Comparison of ENCODE assay signal across 14 cellular contexts in the genomic region with DNA sequence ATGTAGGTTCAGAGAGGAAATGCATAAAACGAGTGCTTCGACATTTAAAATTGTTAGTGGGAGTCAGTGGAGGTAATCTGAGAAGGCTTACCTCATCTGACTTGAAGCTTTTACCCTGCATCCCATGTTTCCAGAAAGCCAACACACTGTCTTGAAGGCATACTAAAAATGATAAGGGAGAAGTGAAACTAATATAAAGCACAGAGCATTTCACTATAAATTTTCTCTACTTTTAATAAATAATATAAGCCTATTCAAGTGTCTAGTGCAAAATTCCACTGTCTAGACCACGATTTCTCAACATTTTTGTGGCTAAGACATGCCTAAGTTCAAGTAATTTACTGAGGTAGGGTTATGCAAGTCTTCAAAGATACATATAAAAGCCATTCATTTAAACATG. TPM values are rescaled to one million over a fixed set of nuclear protein-coding genes. Genes with fewer than 3 reads are reported as not detected.
A peak's percentile ranks its signal among the peaks of the same experiment; 100 is the strongest.
DNase-seq lines count a peak whose midpoint lies in the region; ATAC-seq and TF ChIP-seq lines count a peak whose summit lies in the region.
"Had no signal": no experiment of that assay in that cellular context is flagged by ENCODE, and none has a peak within 500 bp of the region (broad histone marks: within the 10 kb centered on the region; RNA-seq: fewer than 3 reads in every experiment).

No MANE protein-coding gene starts in this region.

- no peak overlapping the region for H3K4me3 ChIP-seq in HEK293 (ENCODE audit: low read depth, low read length)
- no peak overlapping the region for H3K4me3 ChIP-seq in RWPE2 (ENCODE audit: severe bottlenecking)
- H3K4me3 ChIP-seq: mucosa of descending colon, ovary, stomach had no signal

- no peak overlapping the region for H3K27ac ChIP-seq in HEK293 (ENCODE audit: extremely low read depth, low read depth, low read length)
- no peak overlapping the region for H3K27ac ChIP-seq in RWPE2 (ENCODE audit: poor library complexity, severe bottlenecking)
- H3K27ac ChIP-seq in foreskin keratinocyte, result no peak overlapping the region
- H3K27ac ChIP-seq: ovary, stomach had no signal

- H3K4me1 ChIP-seq in HEK293 (ENCODE audit: control insufficient read depth, insufficient read depth, low read length) (peaks cover 8% of the 10 kb centered on the region), RWPE2 (ENCODE audit: insufficient read depth, poor library complexity, severe bottlenecking) (no peaks in the 10 kb centered on the region), foreskin keratinocyte (no peaks in the 10 kb centered on the region)
- H3K4me1 ChIP-seq: stomach had no signal

- no peaks in the 10 kb centered on the region for H3K27me3 ChIP-seq in RWPE2 (ENCODE audit: insufficient read depth, poor library complexity, severe bottlenecking)
- H3K27me3 ChIP-seq in foreskin keratinocyte, result no peaks in the 10 kb centered on the region
- H3K27me3 ChIP-seq: ovary, stomach had no signal

- DNase-seq in RWPE2 (ENCODE audit: low spot score) (no peak), foreskin keratinocyte (peak; percentile 3 to 7), stromal cell of bone marrow (ENCODE audit: low read depth) (peak; percentile 4), NCI-H524 treated with DMSO at 0.1 percent for 48 hours (lab: John Stamatoyannopoulos, UW) (no peak)
- no peak for DNase-seq in activated CD4-positive, alpha-beta T cell treated with anti-CD3 and anti-CD28 coated beads, Interleukin-2, amount 50 U/mL, for 1 hour
- DNase-seq: activated naive CD4-positive, alpha-beta T cell; effector memory CD8-positive, alpha-beta T cell; mucosa of descending colon; NCI-H2029 treated with DMSO at 0.1 percent for 48 hours; NCI-H748 treated with DMSO at 0.1 percent for 48 hours; ovary; stomach had no signal

- TF ChIP-seq CTCF in HEK293 (tag by site-specific recombination; IDR thresholded peaks at IDR 0.05), result no peak
- no peak for TF ChIP-seq CTCF in RWPE2 (IDR thresholded peaks at IDR 0.05; ENCODE audit: poor library complexity, severe bottlenecking)
- no peak for TF ChIP-seq CTCF in foreskin keratinocyte (conservative IDR thresholded peaks at IDR 0.05)

- ATAC-seq in RWPE2 (ENCODE audit: low read depth) (peak; percentile 27; the same call in 1 of the 3 replicates), foreskin keratinocyte (no peak), GM19351 (IDR thresholded peaks at IDR 0.05; ENCODE audit: unreplicated experiment) (no peak)
- ATAC-seq: effector memory CD8-positive, alpha-beta T cell; mucosa of descending colon had no signal

- CTCF ChIA-PET in HEK293 (lab: Yijun Ruan, JAX), result no interaction called here

- POLR2A ChIA-PET in HEK293 (lab: Yijun Ruan, JAX), result no interaction called here

- H3K9me3 ChIP-seq in HEK293 (ENCODE audit: control insufficient read depth, insufficient read depth, low read depth, low read length), result no peaks in the 10 kb centered on the region
- no peaks in the 10 kb centered on the region for H3K9me3 ChIP-seq in RWPE2 (ENCODE audit: severe bottlenecking)
- H3K9me3 ChIP-seq: mucosa of descending colon, ovary, stomach had no signal

- H3K36me3 ChIP-seq in HEK293 (ENCODE audit: control insufficient read depth in 2 of 2, insufficient read depth in 1 of 2, low read length in 2 of 2) (peaks cover 16 to 25% of the 10 kb centered on the region in 2 experiments), RWPE2 (ENCODE audit: low read depth) (peaks cover 92% of the 10 kb centered on the region)
- H3K36me3 ChIP-seq: ovary had no signal

TF ChIP-seq in HEK293, 187 proteins besides CTCF, POLR2A, EP300 and RAD21 (continues in another document):
- TF ChIP-seq ZNF558 (tag by site-specific recombination; IDR thresholded peaks at IDR 0.05) (peak; percentile 44; the same call in 1 of the 2 replicates), ZSCAN4 (tag by site-specific recombination; IDR thresholded peaks at IDR 0.05) (no peak), TSHZ1 (tag by site-specific recombination; IDR thresholded peaks at IDR 0.05; ENCODE audit: borderline replicate concordance) (0 out of 2 replicates have a peak, but pooled peaks have one; percentile 19), ZNF184 (tag by site-specific recombination; IDR thresholded peaks at IDR 0.05) (no peak), ZNF544 (tag by site-specific recombination; IDR thresholded peaks at IDR 0.05) (no peak), ZNF146 (tag by site-specific recombination; IDR thresholded peaks at IDR 0.05) (peak; percentile 55; the same call in 1 of the 2 replicates), GLIS1 (tag by site-specific recombination; IDR thresholded peaks at IDR 0.05) (peak; percentile 49; the same call in 1 of the 2 replicates), ZNF660 (tag by site-specific recombination; IDR thresholded peaks at IDR 0.05) (0 out of 2 replicates have a peak, but pooled peaks have one; percentile 54), IKZF3 (tag by site-specific recombination; IDR thresholded peaks at IDR 0.05) (peak; percentile 35; the same call in 1 of the 2 replicates), ZBTB10 (tag by site-specific recombination; IDR thresholded peaks at IDR 0.05) (no peak), ZNF600 (tag by site-specific recombination; IDR thresholded peaks at IDR 0.05) (peak; percentile 66; the same call in 1 of the 2 replicates), ZNF133 (tag by site-specific recombination; IDR thresholded peaks at IDR 0.05) (no peak)

RNA-seq across cellular contexts. Expression of gene CDKL1, which starts 29.1 kb away (rescaled TPM):
- 4.2 and 6.1 TPM in 2 replicates for total RNA-seq in foreskin keratinocyte
- 1.8 TPM in 2 replicates for polyA plus RNA-seq in foreskin keratinocyte

Comparison
In these comparisons a context has a peak if more than half of its experiments do, and no peak if none do; other contexts are left out.
1. DNase-seq: peak in foreskin keratinocyte (2 of 2) and stromal cell of bone marrow (single experiment); none in RWPE2 (single experiment), activated CD4-positive, alpha-beta T cell treated with anti-CD3 and anti-CD28 coated beads, Interleukin-2, amount 50 U/mL, for 1 hour (single experiment) and NCI-H524 treated with DMSO at 0.1 percent for 48 hours (single experiment).